Comparison of ENCODE assay signal across 18 cellular contexts in genomic region chr3:139634236-139634635, GRCh38. TPM values are rescaled to one million over a fixed set of nuclear protein-coding genes. Genes with fewer than 3 reads are reported as not detected.
DNase-seq lines count a peak whose midpoint lies in the region; ATAC-seq and TF ChIP-seq lines count a peak whose summit lies in the region.
"Had no signal": no experiment of that assay in that cellular context is flagged by ENCODE, and none has a peak within 500 bp of the region (broad histone marks: within the 10 kb centered on the region; RNA-seq: fewer than 3 reads in every experiment).

No MANE protein-coding gene starts in this region.

- H3K27me3 Mint-ChIP-seq in mesothelial cell of epicardium (ENCODE audit: low read depth), result no peaks in the 10 kb centered on the region
- H3K27me3 Mint-ChIP-seq: CD4-positive, CD25-positive, alpha-beta regulatory T cell had no signal

- H3K27me3 ChIP-seq in adipocyte (replicated peaks; ENCODE audit: control insufficient read depth, insufficient read depth, low read length) (peaks cover 11% of the 10 kb centered on the region), esophagus muscularis mucosa (no peaks in the 10 kb centered on the region)
- H3K27me3 ChIP-seq: BLaER1 treated with 17β-estradiol and CSF1 and Interleukin-3, amounts not matched to agents 10 nM and 100 nM had no signal

- intact Hi-C loops in esophagus muscularis mucosa (cut with DNase I), result no loop called here

- no peak for TF ChIP-seq CTCF in esophagus muscularis mucosa (IDR thresholded peaks at IDR 0.05)
- no peak for TF ChIP-seq CTCF in mesothelial cell of epicardium (IDR thresholded peaks at IDR 0.05; ENCODE audit: unreplicated experiment)

- H3K9me3 ChIP-seq in adipocyte (ENCODE audit: control insufficient read depth, low read length), result no peaks in the 10 kb centered on the region
- H3K9me3 ChIP-seq in esophagus muscularis mucosa, result no peaks in the 10 kb centered on the region
- H3K9me3 ChIP-seq: BLaER1 treated with 17β-estradiol and CSF1 and Interleukin-3, amounts not matched to agents 10 nM and 100 nM; HAP-1 had no signal

- H3K4me1 Mint-ChIP-seq in mesothelial cell of epicardium, result peaks cover 10% of the 10 kb centered on the region
- H3K4me1 Mint-ChIP-seq: CD4-positive, CD25-positive, alpha-beta regulatory T cell had no signal

- H3K27ac ChIP-seq in esophagus muscularis mucosa (replicated peaks in 1 of 4), result no peak overlapping the region
- H3K27ac ChIP-seq: BLaER1 treated with 17β-estradiol and CSF1 and Interleukin-3, amounts not matched to agents 10 nM and 100 nM had no signal

- no peak overlapping the region for H3K4me3 ChIP-seq in adipocyte (ENCODE audit: low read length)
- no peak overlapping the region for H3K4me3 ChIP-seq in esophagus muscularis mucosa
- H3K4me3 ChIP-seq: BLaER1 treated with 17β-estradiol and CSF1 and Interleukin-3, amounts not matched to agents 10 nM and 100 nM; HAP-1 had no signal

- DNase-seq in EH (ENCODE audit: low read depth) (peak; percentile 5), adipocyte (ENCODE audit: low read depth) (peak; percentile 17), esophagus muscularis mucosa (ENCODE audit: extremely low spot score) (peak; percentile 62), mesothelial cell of epicardium (ENCODE audit: low spot score in 2 of 2, unreplicated experiment in 2 of 2) (no peak), LoVo (ENCODE audit: low spot score) (no peak), nucleus accumbens (lab: John Stamatoyannopoulos, UW) (no peak)
- DNase-seq in activated naive CD4-positive, alpha-beta T cell treated with anti-CD3 and anti-CD28 coated beads, Interleukin-2, amount 50 U/mL, for 72 hours (ENCODE audit: low spot score in 2 of 2), result no peak
- DNase-seq: ACHN; Calu3; CD4-positive, CD25-positive, alpha-beta regulatory T cell; DMS 273 treated with DMSO at 0.1 percent for 48 hours; DND-41; GF-D8; HFFc6 had no signal

- H3K36me3 ChIP-seq in adipocyte (ENCODE audit: control insufficient read depth, insufficient read depth, low read length, severe bottlenecking) (no peaks in the 10 kb centered on the region), esophagus muscularis mucosa (peaks cover 0 to 13% (median 5%) of the 10 kb centered on the region in 4 donors)
- H3K36me3 ChIP-seq: BLaER1 treated with 17β-estradiol and CSF1 and Interleukin-3, amounts not matched to agents 10 nM and 100 nM; HAP-1 had no signal

- WGBS in esophagus muscularis mucosa, result 72% methylated on average over 12 of the region's 12 CpGs

- peak overlapping the region; percentile 52 for H3K27ac Mint-ChIP-seq in mesothelial cell of epicardium
- no peak overlapping the region for H3K27ac Mint-ChIP-seq in activated naive CD4-positive, alpha-beta T cell treated with anti-CD3 and anti-CD28 coated beads, Interleukin-2, amount 50 U/mL, for 72 hours
- H3K27ac Mint-ChIP-seq: CD4-positive, CD25-positive, alpha-beta regulatory T cell; HFFc6 had no signal

- no peak for TF ChIP-seq EP300 in esophagus muscularis mucosa (IDR thresholded peaks at IDR 0.05)

- ATAC-seq in activated naive CD4-positive, alpha-beta T cell treated with anti-CD3 and anti-CD28 coated beads, Interleukin-2, amount 50 U/mL, for 72 hours, result no peak

- H3K4me3 Mint-ChIP-seq in mesothelial cell of epicardium, result no peak overlapping the region
- H3K4me3 Mint-ChIP-seq: CD4-positive, CD25-positive, alpha-beta regulatory T cell; HFFc6 had no signal

- no peaks in the 10 kb centered on the region for H3K4me1 ChIP-seq in adipocyte (ENCODE audit: control insufficient read depth, insufficient read depth, low read length)
- no peaks in the 10 kb centered on the region for H3K4me1 ChIP-seq in esophagus muscularis mucosa
- H3K4me1 ChIP-seq: HAP-1 had no signal

- H3K9ac ChIP-seq in adipocyte (ENCODE audit: low read length), result no peak overlapping the region
- H3K9ac ChIP-seq: BLaER1 treated with 17β-estradiol and CSF1 and Interleukin-3, amounts not matched to agents 10 nM and 100 nM had no signal

- no peak for TF ChIP-seq POLR2A in esophagus muscularis mucosa (IDR thresholded peaks at IDR 0.05; ENCODE audit: low read depth)

- peaks cover 4% of the 10 kb centered on the region for H3K36me3 Mint-ChIP-seq in mesothelial cell of epicardium
- peaks cover 0 to 5% of the 10 kb centered on the region in 2 donors for H3K36me3 Mint-ChIP-seq in activated naive CD4-positive, alpha-beta T cell treated with anti-CD3 and anti-CD28 coated beads, Interleukin-2, amount 50 U/mL, for 72 hours
- H3K36me3 Mint-ChIP-seq: CD4-positive, CD25-positive, alpha-beta regulatory T cell had no signal

- no peaks in the 10 kb centered on the region for H3K9me3 Mint-ChIP-seq in mesothelial cell of epicardium
- no peaks in the 10 kb centered on the region for H3K9me3 Mint-ChIP-seq in activated naive CD4-positive, alpha-beta T cell treated with anti-CD3 and anti-CD28 coated beads, Interleukin-2, amount 50 U/mL, for 72 hours

RNA-seq across cellular contexts. Expression of gene NMNAT3, which starts 43.5 kb away (rescaled TPM):
- total RNA-seq in esophagus muscularis mucosa (10 to 100 TPM; 10.7 to 15.6 (median 11.4) TPM), mesothelial cell of epicardium (11.0 to 13.6 TPM (median 11.8 TPM) in 3 replicates)
- total RNA-seq in activated naive CD4-positive, alpha-beta T cell treated with anti-CD3 and anti-CD28 coated beads, Interleukin-2, amount 50 U/mL, for 72 hours, result 1 to 10 TPM; 2.7 to 7.3 TPM
- total RNA-seq: A172, HT1080 had no signal

Comparison
In these comparisons a context has a peak if more than half of its experiments do, and no peak if none do; other contexts are left out.
1. DNase-seq: peak in EH (single experiment), adipocyte (single experiment) and esophagus muscularis mucosa (single experiment); none in mesothelial cell of epicardium (0 of 2), LoVo (single experiment), nucleus accumbens (0 of 56) and activated naive CD4-positive, alpha-beta T cell treated with anti-CD3 and anti-CD28 coated beads, Interleukin-2, amount 50 U/mL, for 72 hours (0 of 2).